ENCODE assay signal across 19 cellular contexts in the genomic region with DNA sequence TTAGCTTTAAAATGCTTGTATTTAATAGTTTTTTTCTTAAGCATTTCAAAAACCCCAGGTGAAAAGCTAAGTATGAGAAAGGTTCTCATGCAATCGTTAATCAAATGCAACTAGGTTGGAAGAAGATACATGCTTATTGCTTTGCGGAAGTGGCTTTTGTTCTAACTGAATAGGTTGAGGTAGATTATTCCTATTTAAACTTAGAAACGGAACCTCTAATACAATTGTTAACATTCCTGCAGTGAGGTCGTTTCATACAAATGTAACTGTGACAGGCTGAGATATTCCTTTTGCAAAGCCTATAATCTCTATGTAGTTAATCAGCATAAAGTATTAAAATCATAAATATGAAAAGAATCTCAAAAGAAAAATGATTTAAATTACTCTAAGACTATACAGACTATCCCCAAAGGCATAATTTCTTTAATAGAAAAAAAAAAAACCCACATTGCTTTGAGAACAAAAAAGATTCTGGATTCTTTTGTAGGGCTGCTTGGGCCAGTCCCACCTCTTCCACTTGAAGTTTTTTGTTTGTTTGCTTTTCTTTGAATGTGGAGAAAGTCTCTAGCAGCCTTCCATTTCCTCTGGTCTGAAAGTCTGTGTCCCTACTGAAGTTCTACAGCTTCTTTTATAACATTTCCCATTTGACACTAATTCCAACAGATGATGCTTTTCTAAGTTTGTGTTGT. TPM values are rescaled to one million over a fixed set of nuclear protein-coding genes. Genes with fewer than 3 reads are reported as not detected.
DNase-seq lines count a peak whose midpoint lies in the region; ATAC-seq and TF ChIP-seq lines count a peak whose summit lies in the region.
"Had no signal": no experiment of that assay in that cellular context is flagged by ENCODE, and none has a peak within 500 bp of the region (broad histone marks: within the 10 kb centered on the region; RNA-seq: fewer than 3 reads in every experiment).

No MANE protein-coding gene starts in this region.

- H3K27me3 Mint-ChIP-seq in chondrocyte (ENCODE audit: low read depth) (no peaks in the 10 kb centered on the region), CD14-positive monocyte (ENCODE audit: low read depth in 3 of 3) (no peaks in the 10 kb centered on the region)

- H3K27me3 ChIP-seq in OCI-LY1 (ENCODE audit: insufficient read depth, low read length) (no peaks in the 10 kb centered on the region), right lobe of liver (no peaks in the 10 kb centered on the region), skeletal muscle tissue (ENCODE audit: control insufficient read depth in 3 of 3, insufficient read depth in 3 of 3, low read length in 3 of 3) (no peaks in the 10 kb centered on the region)

- no peaks in the 10 kb centered on the region for H3F3A ChIP-seq in OCI-LY1 (ENCODE audit: insufficient read depth, low read length)

- H3K4me1 Mint-ChIP-seq in chondrocyte (ENCODE audit: low read depth) (peaks cover 6% of the 10 kb centered on the region), CD14-positive monocyte (no peaks in the 10 kb centered on the region)
- H3K4me1 Mint-ChIP-seq: activated naive CD4-positive, alpha-beta T cell treated with anti-CD3 and anti-CD28 coated beads, Interleukin-2, amount 50 U/mL, for 24 hours; CD4-positive, CD25-positive, alpha-beta regulatory T cell; central memory CD8-positive, alpha-beta T cell; stimulated activated effector memory CD8-positive, alpha-beta T cell treated with anti-CD3 and anti-CD28 coated beads, Interleukin-12 subunit alpha, Interleukin-12 subunit beta, amount 100 ng/mL, for 72 hours had no signal

- TF ChIP-seq POLR2A in right lobe of liver (IDR thresholded peaks at IDR 0.05), result no peak

- H3K9me2 ChIP-seq in OCI-LY1 (ENCODE audit: low read depth, low read length), result no peaks in the 10 kb centered on the region

- H3K4me1 ChIP-seq in OCI-LY1 (ENCODE audit: insufficient read depth, low read length, severe bottlenecking) (peaks cover 18% of the 10 kb centered on the region), right lobe of liver (peaks cover 0 to 26% (median 13%) of the 10 kb centered on the region in 4 donors), skeletal muscle tissue (ENCODE audit: control insufficient read depth in 3 of 3, insufficient read depth in 3 of 3, low read length in 3 of 3) (peaks cover 21 to 24% (median 23%) of the 10 kb centered on the region in 3 donors)

- no peak overlapping the region for H3K4me3 Mint-ChIP-seq in chondrocyte (ENCODE audit: unreplicated experiment)
- no peak overlapping the region for H3K4me3 Mint-ChIP-seq in CD14-positive monocyte
- H3K4me3 Mint-ChIP-seq: activated naive CD4-positive, alpha-beta T cell treated with anti-CD3 and anti-CD28 coated beads, Interleukin-2, amount 50 U/mL, for 24 hours; CD4-positive, CD25-positive, alpha-beta regulatory T cell; central memory CD8-positive, alpha-beta T cell; stimulated activated effector memory CD8-positive, alpha-beta T cell treated with anti-CD3 and anti-CD28 coated beads, Interleukin-12 subunit alpha, Interleukin-12 subunit beta, amount 100 ng/mL, for 72 hours had no signal

- H3K36me3 Mint-ChIP-seq in chondrocyte (ENCODE audit: low read depth), result no peaks in the 10 kb centered on the region
- no peaks in the 10 kb centered on the region for H3K36me3 Mint-ChIP-seq in CD14-positive monocyte
- H3K36me3 Mint-ChIP-seq: activated naive CD4-positive, alpha-beta T cell treated with anti-CD3 and anti-CD28 coated beads, Interleukin-2, amount 50 U/mL, for 24 hours; CD4-positive, CD25-positive, alpha-beta regulatory T cell; stimulated activated effector memory CD8-positive, alpha-beta T cell treated with anti-CD3 and anti-CD28 coated beads, Interleukin-12 subunit alpha, Interleukin-12 subunit beta, amount 100 ng/mL, for 72 hours had no signal

- intact Hi-C loops in right lobe of liver (cut with DNase I), result no loop called here
- intact Hi-C loops in CD14-positive monocyte (cut with micrococcal nuclease), result no loop called here

- H3K27ac Mint-ChIP-seq in chondrocyte (ENCODE audit: unreplicated experiment) (peak overlapping the region; percentile 39), CD14-positive monocyte (no peak overlapping the region)
- H3K27ac Mint-ChIP-seq: activated naive CD4-positive, alpha-beta T cell treated with anti-CD3 and anti-CD28 coated beads, Interleukin-2, amount 50 U/mL, for 24 hours; CD4-positive, CD25-positive, alpha-beta regulatory T cell; stimulated activated effector memory CD8-positive, alpha-beta T cell treated with anti-CD3 and anti-CD28 coated beads, Interleukin-12 subunit alpha, Interleukin-12 subunit beta, amount 100 ng/mL, for 72 hours had no signal

- ATAC-seq in right lobe of liver, result no peak
- ATAC-seq: activated CD4-positive, CD25-positive, alpha-beta regulatory T cell treated with anti-CD3 and anti-CD28 coated beads, Interleukin-2, amount 50 U/mL, for 24 hours; stimulated activated effector memory CD8-positive, alpha-beta T cell treated with anti-CD3 and anti-CD28 coated beads, Interleukin-12 subunit alpha, Interleukin-12 subunit beta, amount 100 ng/mL, for 72 hours had no signal

- no peak overlapping the region for H3K4me2 ChIP-seq in OCI-LY1 (ENCODE audit: low read length)

- H2AFZ ChIP-seq in OCI-LY1 (ENCODE audit: low read length), result 0 out of 2 replicates have a peak overlapping the region, but pooled peaks have one; percentile 38

- no peak overlapping the region for H3K4me3 ChIP-seq in OCI-LY1 (ENCODE audit: low read depth, low read length, poor library complexity, severe bottlenecking)
- H3K4me3 ChIP-seq in right lobe of liver, result no peak overlapping the region
- H3K4me3 ChIP-seq in skeletal muscle tissue (ENCODE audit: low read length in 3 of 3), result no peak overlapping the region

- no peaks in the 10 kb centered on the region for H3K79me2 ChIP-seq in OCI-LY1 (ENCODE audit: insufficient read depth, low read length)

- H3K9ac ChIP-seq in OCI-LY1 (ENCODE audit: low read length), result no peak overlapping the region
- H3K9ac ChIP-seq in skeletal muscle tissue (ENCODE audit: low read depth in 1 of 3, low read length in 3 of 3), result no peak overlapping the region

- DNase-seq in chondrocyte (ENCODE audit: low spot score), result no peak
- no peak for DNase-seq in right lobe of liver
- DNase-seq in nucleus accumbens (lab: John Stamatoyannopoulos, UW), result no peak
- no peak for DNase-seq in CD14-positive monocyte (ENCODE audit: low spot score)
- no peak for DNase-seq in effector CD4-positive, alpha-beta T cell
- no peak for DNase-seq in SK-N-DZ (ENCODE audit: low spot score)
- DNase-seq: activated CD8-positive, alpha-beta memory T cell treated with anti-CD3 and anti-CD28 coated beads, Interleukin-2, amount 50 U/mL, for 48 hours; CD4-positive, CD25-positive, alpha-beta regulatory T cell; midbrain; MV-4-11; NCI-H2171 treated with DMSO at 0.1 percent for 48 hours; stimulated activated CD4-positive, alpha-beta T cell treated with anti-CD3 and anti-CD28 coated beads, Interleukin-4, amount 100 ng/mL, for 4 hours; SW 1271 had no signal

- H3K9me3 Mint-ChIP-seq in chondrocyte (ENCODE audit: low read depth) (no peaks in the 10 kb centered on the region), CD14-positive monocyte (peaks cover 0 to 3% (median 0%) of the 10 kb centered on the region in 7 donors)
- H3K9me3 Mint-ChIP-seq: activated naive CD4-positive, alpha-beta T cell treated with anti-CD3 and anti-CD28 coated beads, Interleukin-2, amount 50 U/mL, for 24 hours; CD4-positive, CD25-positive, alpha-beta regulatory T cell; stimulated activated effector memory CD8-positive, alpha-beta T cell treated with anti-CD3 and anti-CD28 coated beads, Interleukin-12 subunit alpha, Interleukin-12 subunit beta, amount 100 ng/mL, for 72 hours had no signal

- no peak for TF ChIP-seq CTCF in OCI-LY1 (IDR thresholded peaks at IDR 0.05; ENCODE audit: low read length)
- no peak for TF ChIP-seq CTCF in chondrocyte (IDR thresholded peaks at IDR 0.05)
- TF ChIP-seq CTCF in right lobe of liver (IDR thresholded peaks at IDR 0.05), result no peak
- no peak for TF ChIP-seq CTCF in CD14-positive monocyte (IDR thresholded peaks at IDR 0.05)

- H4K20me1 ChIP-seq in OCI-LY1 (ENCODE audit: insufficient read depth, low read length), result no peaks in the 10 kb centered on the region

- H3K27ac ChIP-seq in OCI-LY1 (ENCODE audit: low read depth, low read length, poor library complexity, severe bottlenecking), result no peak overlapping the region
- peak overlapping the region in 2 of 3 donors; percentile 49 to 57 for H3K27ac ChIP-seq in right lobe of liver
- H3K27ac ChIP-seq in skeletal muscle tissue (ENCODE audit: low read depth, low read length), result peak overlapping the region; percentile 59

- WGBS in right lobe of liver (ENCODE audit: insufficient coverage, low coverage, low lambda C conversion rate, missing lambda C conversion rate), result 41% methylated on average over 4 of the region's 4 CpGs

- H3K9me3 ChIP-seq in OCI-LY1 (ENCODE audit: low read length) (no peaks in the 10 kb centered on the region), right lobe of liver (no peaks in the 10 kb centered on the region), skeletal muscle tissue (ENCODE audit: control insufficient read depth in 3 of 3, low read length in 3 of 3) (no peaks in the 10 kb centered on the region)

- H3K36me3 ChIP-seq in OCI-LY1 (ENCODE audit: insufficient read depth, low read length) (no peaks in the 10 kb centered on the region), right lobe of liver (no peaks in the 10 kb centered on the region), skeletal muscle tissue (ENCODE audit: control insufficient read depth in 3 of 3, insufficient read depth in 3 of 3, low read length in 3 of 3) (no peaks in the 10 kb centered on the region)

RNA-seq across cellular contexts. Expression of a gene that starts 25.6 kb away (rescaled TPM):
- 41.8 to 105 TPM (median 104 TPM) in 3 replicates for total RNA-seq in chondrocyte
- total RNA-seq in right lobe of liver, result 100 to 1,000 TPM in 4 of 6 experiments, 10 to 100 TPM in 2; 60.8 to 144 (median 107) TPM
- total RNA-seq in skeletal muscle tissue, result 14.1 TPM
- not detected for polyA plus RNA-seq in CD14-positive monocyte
- not detected in 2 replicates for polyA plus RNA-seq in SK-N-DZ (2014; cell fraction: cytosol; rRNA removed)
- polyA plus RNA-seq in SK-N-DZ (2014; cell fraction: nucleus; rRNA removed), result not detected in 2 replicates
- polyA plus RNA-seq: CD4-positive, CD25-positive, alpha-beta regulatory T cell had no signal
